In the genomic region with DNA sequence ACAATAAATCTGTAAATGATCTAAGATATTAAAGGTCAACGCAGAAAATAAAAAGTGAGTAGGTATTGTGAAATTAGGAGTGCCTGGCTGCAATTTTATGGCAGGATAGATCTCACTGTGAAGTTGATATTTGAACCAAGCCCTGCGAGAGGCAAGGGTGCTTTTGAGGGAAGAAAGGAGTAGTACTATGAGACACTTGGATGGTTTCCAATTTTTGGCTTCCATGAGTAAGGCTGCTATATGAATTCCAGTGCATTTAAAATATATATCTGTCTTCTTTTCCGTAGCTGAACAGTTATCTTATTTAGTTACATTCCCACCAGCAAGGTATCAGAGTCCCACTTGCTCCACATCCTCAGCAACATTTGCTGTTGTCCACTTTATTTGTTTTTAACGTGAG, we compare ENCODE assay signal across 31 cellular contexts.
"Had no signal": no experiment of that assay in that cellular context is flagged by ENCODE, and none has a peak within 500 bp of the region (broad histone marks: within the 10 kb centered on the region; RNA-seq: fewer than 3 reads in every experiment).

No MANE protein-coding gene starts in this region.

- H3K4me3 ChIP-seq: esophagus muscularis mucosa, hepatocyte, mucosa of descending colon, spleen, testis, transverse colon had no signal

- H2AFZ ChIP-seq: hepatocyte had no signal

- H3K27ac Mint-ChIP-seq: activated naive CD4-positive, alpha-beta T cell treated with anti-CD3 and anti-CD28 coated beads for 36 hours; activated naive CD8-positive, alpha-beta T cell treated with anti-CD3 and anti-CD28 coated beads, Interleukin-2, amount 10 ng/mL, durations not matched to agents 7 days and 5 days; activated T-helper 1 cell treated with anti-CD3 and anti-CD28 coated beads, Interleukin-12 subunit alpha, Interleukin-12 subunit beta, Interleukin-2, Interleukin-4 antibody, amounts not matched to agents 30 ng/mL and 10 ng/mL and 1 ng/mL, durations not matched to agents 14 hours and 24 hours and 36 hours; dendritic cell treated with granulocyte-macrophage colony-stimulating factor and Interleukin-4, amounts not matched to agents 40 ng/mL and 50 ng/mL, for 4 days; natural killer cell treated with Interleukin-12 subunit alpha and Interleukin-12 subunit beta and Interleukin-15 and Interleukin-18, amount 100 ng/mL, for 72 hours; T-helper 17 cell had no signal

- FAIRE-seq: astrocyte, keratinocyte had no signal

- H3K36me3 Mint-ChIP-seq: activated naive CD8-positive, alpha-beta T cell treated with anti-CD3 and anti-CD28 coated beads, Interleukin-2, amount 10 ng/mL, durations not matched to agents 7 days and 5 days had no signal

- H3K4me1 Mint-ChIP-seq: T-helper 17 cell had no signal

- H3K27me3 ChIP-seq: brain microvascular endothelial cell, esophagus muscularis mucosa, hepatocyte, spleen, testis, transverse colon had no signal

- ATAC-seq: activated CD4-positive, CD25-positive, alpha-beta regulatory T cell treated with anti-CD3 and anti-CD28 coated beads, Interleukin-2, amount 50 U/mL, for 24 hours; left cardiac atrium; left ventricle myocardium superior; mucosa of descending colon; natural killer cell treated with Interleukin-12 subunit alpha and Interleukin-12 subunit beta and Interleukin-15 and Interleukin-18, amount 100 ng/mL, for 72 hours; right cardiac atrium; stimulated activated naive CD8-positive, alpha-beta T cell treated with anti-CD3 and anti-CD28 coated beads, Interleukin-15, Interleukin-2, amounts not matched to agents 100 U/mL and 50 U/mL, for 24 hours; T-helper 17 cell had no signal

- H3K4me2 ChIP-seq: hepatocyte had no signal

- H3K36me3 ChIP-seq: brain microvascular endothelial cell, esophagus muscularis mucosa, spleen, transverse colon, WERI-Rb-1 had no signal

- H3K27ac ChIP-seq: brain microvascular endothelial cell, esophagus muscularis mucosa, hepatocyte, spleen, testis, transverse colon, WERI-Rb-1 had no signal

- H3K27me3 Mint-ChIP-seq: activated naive CD8-positive, alpha-beta T cell treated with anti-CD3 and anti-CD28 coated beads, Interleukin-2, amount 10 ng/mL, durations not matched to agents 7 days and 5 days; dendritic cell treated with granulocyte-macrophage colony-stimulating factor and Interleukin-4, amounts not matched to agents 40 ng/mL and 50 ng/mL, for 4 days; natural killer cell treated with Interleukin-12 subunit alpha and Interleukin-12 subunit beta and Interleukin-15 and Interleukin-18, amount 100 ng/mL, for 72 hours; T-helper 17 cell had no signal

- DNase-seq: activated CD4-positive, alpha-beta T cell treated with anti-CD3 and anti-CD28 coated beads for 48 hours; activated CD4-positive, alpha-beta T cell treated with anti-CD3 and anti-CD28 coated beads, Interleukin-2, amount 50 U/mL, for 48 hours; activated CD8-positive, alpha-beta memory T cell treated with anti-CD3 and anti-CD28 coated beads for 24 hours; activated effector memory CD4-positive, alpha-beta T cell treated with anti-CD3 and anti-CD28 coated beads, Interleukin-2, amount 50 U/mL, for 16 hours; activated naive CD4-positive, alpha-beta T cell treated with anti-CD3 and anti-CD28 coated beads for 36 hours; activated naive CD8-positive, alpha-beta T cell treated with anti-CD3 and anti-CD28 coated beads, Interleukin-2, amount 10 ng/mL, durations not matched to agents 7 days and 5 days; activated T-cell treated with anti-CD3 and anti-CD28 coated beads, Interleukin-2, amount 50 U/mL, for 1 hour; amniotic stem cell; brain microvascular endothelial cell; central memory CD4-positive, alpha-beta T cell; foreskin melanocyte; left cardiac atrium; left ventricle myocardium superior; mucosa of descending colon; right cardiac atrium; spleen; stimulated activated CD4-positive, alpha-beta T cell treated with anti-CD3 and anti-CD28 coated beads, Interleukin-2, amount 100 ng/mL, for 48 hours; stimulated activated naive CD8-positive, alpha-beta T cell treated with anti-CD3 and anti-CD28 coated beads, Interleukin-15, Interleukin-2, amounts not matched to agents 100 U/mL and 50 U/mL, for 24 hours; T-helper 17 cell; T1000; testis; transverse colon; WERI-Rb-1 had no signal

- H3K9me3 ChIP-seq: esophagus muscularis mucosa, spleen, testis had no signal

- H3K4me1 ChIP-seq: esophagus muscularis mucosa, spleen, testis, transverse colon had no signal

- H3K9me3 Mint-ChIP-seq: activated naive CD4-positive, alpha-beta T cell treated with anti-CD3 and anti-CD28 coated beads for 36 hours; activated naive CD8-positive, alpha-beta T cell treated with anti-CD3 and anti-CD28 coated beads, Interleukin-2, amount 10 ng/mL, durations not matched to agents 7 days and 5 days; activated T-helper 1 cell treated with anti-CD3 and anti-CD28 coated beads, Interleukin-12 subunit alpha, Interleukin-12 subunit beta, Interleukin-2, Interleukin-4 antibody, amounts not matched to agents 30 ng/mL and 10 ng/mL and 1 ng/mL, durations not matched to agents 14 hours and 24 hours and 36 hours; dendritic cell treated with granulocyte-macrophage colony-stimulating factor and Interleukin-4, amounts not matched to agents 40 ng/mL and 50 ng/mL, for 4 days had no signal

- H3K79me2 ChIP-seq: hepatocyte had no signal

- H3K4me3 Mint-ChIP-seq: activated naive CD4-positive, alpha-beta T cell treated with anti-CD3 and anti-CD28 coated beads for 36 hours; activated naive CD8-positive, alpha-beta T cell treated with anti-CD3 and anti-CD28 coated beads, Interleukin-2, amount 10 ng/mL, durations not matched to agents 7 days and 5 days; activated T-helper 1 cell treated with anti-CD3 and anti-CD28 coated beads, Interleukin-12 subunit alpha, Interleukin-12 subunit beta, Interleukin-2, Interleukin-4 antibody, amounts not matched to agents 30 ng/mL and 10 ng/mL and 1 ng/mL, durations not matched to agents 14 hours and 24 hours and 36 hours; dendritic cell treated with granulocyte-macrophage colony-stimulating factor and Interleukin-4, amounts not matched to agents 40 ng/mL and 50 ng/mL, for 4 days; natural killer cell treated with Interleukin-12 subunit alpha and Interleukin-12 subunit beta and Interleukin-15 and Interleukin-18, amount 100 ng/mL, for 72 hours; T-helper 17 cell had no signal
